In genomic region chr15:77384086-77384485, GRCh38 we compare ENCODE assay signal across 26 cellular contexts.
"Had no signal": no experiment of that assay in that cellular context is flagged by ENCODE, and none has a peak within 500 bp of the region (broad histone marks: within the 10 kb centered on the region; RNA-seq: fewer than 3 reads in every experiment).

No MANE protein-coding gene starts in this region.

- DNase-seq: activated B cell treated with CpG ODN at 0.5 μM for 24 hours; activated CD4-positive, alpha-beta T cell treated with anti-CD3 and anti-CD28 coated beads for 48 hours; activated CD4-positive, alpha-beta T cell treated with anti-CD3 and anti-CD28 coated beads, Interleukin-2, amount 50 U/mL, for 1 hour; activated CD4-positive, alpha-beta T cell treated with anti-CD3 and anti-CD28 coated beads, Interleukin-2, amount 50 U/mL, for 48 hours; activated CD8-positive, alpha-beta memory T cell treated with anti-CD3 and anti-CD28 coated beads, Interleukin-2, amount 10 ng/mL, durations not matched to agents 7 days and 5 days; activated CD8-positive, alpha-beta memory T cell treated with anti-CD3 and anti-CD28 coated beads, Interleukin-2, amount 50 U/mL, for 4 hours; activated CD8-positive, alpha-beta T cell treated with anti-CD3 and anti-CD28 coated beads for 36 hours; activated effector memory CD4-positive, alpha-beta T cell treated with anti-CD3 and anti-CD28 coated beads, Interleukin-2, amount 50 U/mL, for 16 hours; activated naive CD4-positive, alpha-beta T cell treated with anti-CD3 and anti-CD28 coated beads, Interleukin-2, amount 10 ng/mL, durations not matched to agents 7 days and 5 days; activated naive CD8-positive, alpha-beta T cell treated with anti-CD3 and anti-CD28 coated beads, Interleukin-2, amount 10 ng/mL, durations not matched to agents 7 days and 5 days; activated T-cell treated with anti-CD3 and anti-CD28 coated beads, Interleukin-2, amount 50 U/mL, for 1 hour; activated T-cell treated with anti-CD3 and anti-CD28 coated beads, Interleukin-2, amount 50 U/mL, for 48 hours; central memory CD4-positive, alpha-beta T cell; colonic mucosa; effector CD8-positive, alpha-beta T cell; esophagus squamous epithelium; foreskin fibroblast; head of caudate nucleus; T-helper 1 cell; T-helper 17 cell; T1000; WERI-Rb-1 had no signal

- FAIRE-seq: endometrium, endothelial cell of umbilical vein, frontal cortex had no signal

- ATAC-seq: activated CD8-positive, alpha-beta memory T cell treated with anti-CD3 and anti-CD28 coated beads, Interleukin-2, amount 10 ng/mL, durations not matched to agents 7 days and 5 days; activated CD8-positive, alpha-beta T cell treated with anti-CD3 and anti-CD28 coated beads for 36 hours; activated naive CD4-positive, alpha-beta T cell treated with anti-CD3 and anti-CD28 coated beads, Interleukin-2, amount 50 U/mL, for 72 hours; T-helper 17 cell had no signal
